In genomic region chr9:130745210-130745800, GRCh38 we compare ENCODE assay signal across 1 cellular context.
A peak's percentile ranks its signal among the peaks of the same experiment; 100 is the strongest.
TF ChIP-seq lines count a peak whose summit lies in the region.

No MANE protein-coding gene starts in this region.

TF ChIP-seq in HepG2, 621 proteins besides CTCF, POLR2A, EP300 and RAD21:
- TF ChIP-seq YY1 (IDR thresholded peaks at IDR 0.05; ENCODE audit: insufficient read depth, insufficient replicate concordance, low read depth, low read length) = no peak
- no peak for TF ChIP-seq ZNF333 (CRISPR knock-in tag; IDR thresholded peaks at IDR 0.05; ENCODE audit: borderline replicate concordance)
- TF ChIP-seq ZKSCAN8 (CRISPR knock-in tag; IDR thresholded peaks at IDR 0.05; ENCODE audit: borderline replicate concordance) = 0 out of 2 replicates have a peak, but pooled peaks have one; percentile 46
- TF ChIP-seq SRY (CRISPR knock-in tag; IDR thresholded peaks at IDR 0.05) = no peak
- no peak for TF ChIP-seq ZBTB3 (CRISPR knock-in tag; IDR thresholded peaks at IDR 0.05; ENCODE audit: borderline replicate concordance, low read depth)
- no peak for TF ChIP-seq GATA4 (IDR thresholded peaks at IDR 0.05; ENCODE audit: borderline replicate concordance, low read depth)
- TF ChIP-seq GABPB1 (CRISPR knock-in tag; IDR thresholded peaks at IDR 0.05) = no peak
- TF ChIP-seq ZNF354B (CRISPR knock-in tag; IDR thresholded peaks at IDR 0.05) = no peak
- TF ChIP-seq, protein P1, sequence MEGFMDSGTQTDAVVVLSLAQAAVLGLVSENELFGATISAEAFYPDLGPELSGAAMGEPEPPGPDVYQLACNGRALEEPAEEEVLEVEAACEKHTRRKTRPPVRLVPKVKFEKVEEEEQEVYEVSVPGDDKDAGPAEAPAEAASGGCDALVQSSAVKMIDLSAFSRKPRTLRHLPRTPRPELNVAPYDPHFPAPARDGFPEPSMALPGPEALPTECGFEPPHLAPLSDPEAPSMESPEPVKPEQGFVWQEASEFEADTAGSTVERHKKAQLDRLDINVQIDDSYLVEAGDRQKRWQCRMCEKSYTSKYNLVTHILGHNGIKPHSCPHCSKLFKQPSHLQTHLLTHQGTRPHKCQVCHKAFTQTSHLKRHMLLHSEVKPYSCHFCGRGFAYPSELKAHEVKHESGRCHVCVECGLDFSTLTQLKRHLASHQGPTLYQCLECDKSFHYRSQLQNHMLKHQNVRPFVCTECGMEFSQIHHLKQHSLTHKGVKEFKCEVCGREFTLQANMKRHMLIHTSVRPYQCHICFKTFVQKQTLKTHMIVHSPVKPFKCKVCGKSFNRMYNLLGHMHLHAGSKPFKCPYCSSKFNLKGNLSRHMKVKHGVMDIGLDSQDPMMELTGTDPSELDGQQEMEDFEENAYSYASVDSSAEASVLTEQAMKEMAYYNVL (CRISPR knock-in tag; IDR thresholded peaks at IDR 0.05; ENCODE audit: borderline replicate concordance) = no peak
